ENCODE assay signal across 8 cellular contexts in the genomic region with DNA sequence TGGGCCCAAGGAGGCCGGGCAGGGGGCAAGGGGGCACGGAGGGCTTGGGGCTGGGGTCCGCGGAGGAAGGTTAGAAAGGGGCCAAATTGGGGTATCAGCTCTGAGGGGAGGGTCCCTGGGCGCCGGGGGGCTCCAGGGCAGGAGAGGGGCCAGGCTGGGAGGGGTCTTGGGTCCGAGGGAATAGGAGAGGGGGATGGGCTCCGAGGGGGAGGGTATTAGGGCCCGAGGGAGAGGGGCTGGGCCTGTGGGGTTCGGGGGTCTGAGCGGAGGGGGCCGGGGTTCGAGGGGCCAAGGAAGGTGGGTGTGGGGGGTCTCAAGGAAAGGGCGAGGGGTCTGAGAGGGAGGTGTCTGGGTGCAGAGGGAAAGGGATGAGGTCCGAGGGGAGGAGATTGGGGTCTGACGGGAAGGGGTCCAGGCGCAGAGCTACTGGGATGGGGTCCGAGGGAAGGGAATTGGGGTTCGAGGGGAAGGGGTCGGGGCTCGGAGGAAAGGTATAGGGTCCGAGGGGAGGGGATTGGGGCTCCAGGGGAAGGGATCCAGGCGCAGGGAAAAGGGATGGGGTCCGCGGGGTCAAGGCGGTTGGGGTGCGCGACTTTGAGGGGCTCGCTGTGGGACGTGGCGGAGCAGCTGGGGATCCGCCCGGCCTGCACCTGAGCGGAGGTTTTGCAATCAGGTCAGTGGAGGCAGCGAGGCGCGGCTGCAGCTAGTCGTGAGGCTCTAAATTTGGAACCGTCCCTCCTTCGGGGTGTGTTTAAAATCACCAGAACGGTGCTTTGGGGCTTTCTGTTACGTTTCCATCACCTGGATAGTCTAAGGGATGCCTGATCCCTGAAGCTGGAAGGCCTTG. TPM values are rescaled to one million over a fixed set of nuclear protein-coding genes. Genes with fewer than 3 reads are reported as not detected.
DNase-seq lines count a peak whose midpoint lies in the region; ATAC-seq and TF ChIP-seq lines count a peak whose summit lies in the region.

No MANE protein-coding gene starts in this region.

- H3K79me2 ChIP-seq in KMS-11 (ENCODE audit: insufficient read depth, low read depth), result no peaks in the 10 kb centered on the region

- H3K9ac ChIP-seq in KMS-11 (peak overlapping the region; percentile 52; the same call in 1 of the 2 replicates), mucosa of rectum (ENCODE audit: low read depth in 1 of 2, low read length in 2 of 2) (peak overlapping the region; percentile 76 to 84)

- no peak for ATAC-seq in HG03439 (IDR thresholded peaks at IDR 0.05; ENCODE audit: unreplicated experiment)

- H2AFZ ChIP-seq in KMS-11 (ENCODE audit: low read depth), result no peak overlapping the region

- POLR2A ChIA-PET in BJ (lab: Charles Lee), result interaction anchor here (0.7 kb wide), 1 partner anchor 17 kb away, joined by 4 read pairs; no protein-coding TSS in a partner anchor

- CTCF ChIA-PET in BJ (lab: Yijun Ruan, JAX), result interaction anchor here (1.0 to 3.3 kb wide), 3 partner anchors 16 to 118 kb away, joined by 3 to 15 read pairs (median 4); no protein-coding TSS in a partner anchor

- H3K4me1 ChIP-seq in KMS-11 (ENCODE audit: low read depth, poor library complexity, severe bottlenecking) (peaks cover 8% of the 10 kb centered on the region), mucosa of rectum (ENCODE audit: control insufficient read depth in 2 of 2, insufficient read depth in 2 of 2, low read length in 2 of 2) (peaks cover 16 to 21% of the 10 kb centered on the region in 2 donors)

- no peaks in the 10 kb centered on the region for H3K9me3 ChIP-seq in mucosa of rectum (ENCODE audit: control insufficient read depth in 2 of 2, low read length in 2 of 2)

- peak overlapping the region; percentile 97 for H3K4me3 ChIP-seq in BJ (ENCODE audit: low read depth, low read length)
- no peak overlapping the region for H3K4me3 ChIP-seq in KMS-11 (IDR thresholded peaks at IDR 0.05; ENCODE audit: insufficient read depth, low read depth, low read length)
- peak overlapping the region; percentile 83 for H3K4me3 ChIP-seq in choroid plexus epithelial cell (ENCODE audit: low read depth, low read length)
- peak overlapping the region; percentile 65 to 77 for H3K4me3 ChIP-seq in mucosa of rectum (ENCODE audit: low read length in 2 of 2)

- TF ChIP-seq CTCF in BJ (IDR thresholded peaks at IDR 0.05; ENCODE audit: insufficient read depth, low read depth, low read length) (no peak), KMS-11 (conservative IDR thresholded peaks at IDR 0.05; ENCODE audit: low read depth, low read length) (no peak), choroid plexus epithelial cell (conservative IDR thresholded peaks at IDR 0.05; ENCODE audit: low read depth, low read length) (no peak)

- no peaks in the 10 kb centered on the region for H4K20me1 ChIP-seq in KMS-11 (ENCODE audit: insufficient read depth)

- H3K36me3 ChIP-seq in BJ (ENCODE audit: control insufficient read depth, insufficient read depth, low read length) (peaks cover 1% of the 10 kb centered on the region), KMS-11 (ENCODE audit: insufficient read depth) (no peaks in the 10 kb centered on the region), mucosa of rectum (ENCODE audit: control insufficient read depth in 2 of 2, insufficient read depth in 2 of 2, low read length in 2 of 2) (peaks cover 0 to under 1% of the 10 kb centered on the region in 2 donors)

- peak overlapping the region; percentile 13; the same call in 1 of the 2 replicates for H3K4me2 ChIP-seq in KMS-11

- H3K27me3 ChIP-seq in BJ (ENCODE audit: control insufficient read depth, insufficient read depth, low read length), result no peaks in the 10 kb centered on the region
- H3K27me3 ChIP-seq in KMS-11 (ENCODE audit: insufficient read depth, low read depth), result no peaks in the 10 kb centered on the region
- H3K27me3 ChIP-seq in mucosa of rectum (ENCODE audit: control insufficient read depth in 2 of 2, insufficient read depth in 2 of 2, low read length in 2 of 2), result peaks cover 0 to 2% of the 10 kb centered on the region in 2 donors

- H3K27ac ChIP-seq in KMS-11 (no peak overlapping the region), mucosa of rectum (ENCODE audit: low read depth in 2 of 2, low read length in 2 of 2) (peak overlapping the region; percentile 76)

- no peak for DNase-seq in BJ (ENCODE audit: low read depth)
- no peak for DNase-seq in choroid plexus epithelial cell (ENCODE audit: low read depth)
- no peak for DNase-seq in NCI-H526 treated with DMSO at 0.1 percent for 48 hours (lab: John Stamatoyannopoulos, UW)
- no peak for DNase-seq in SK-N-DZ (ENCODE audit: low spot score)
- DNase-seq in NCI-H2029 (lab: John Stamatoyannopoulos, UW), result no peak

RNA-seq across cellular contexts. Expression of a gene that starts 0.7 kb away (rescaled TPM):
- 166 and 169 TPM in 2 replicates for polyA plus RNA-seq in BJ (2011; rRNA removed)
- 144 and 167 TPM in 2 replicates for polyA minus RNA-seq in BJ (2011; rRNA and poly(A)+ RNA removed)
- polyA plus RNA-seq in SK-N-DZ (2014; cell fraction: cytosol; rRNA removed), result 116 and 118 TPM in 2 replicates
- 496 and 557 TPM in 2 replicates for polyA plus RNA-seq in SK-N-DZ (2014; cell fraction: nucleus; rRNA removed)
